14 cellular contexts compared by ENCODE assay signal in genomic region chr5:147565524-147565923, GRCh38. TPM values are rescaled to one million over a fixed set of nuclear protein-coding genes. Genes with fewer than 3 reads are reported as not detected.
A peak's percentile ranks its signal among the peaks of the same experiment; 100 is the strongest.
DNase-seq lines count a peak whose midpoint lies in the region; ATAC-seq and TF ChIP-seq lines count a peak whose summit lies in the region.
"Had no signal": no experiment of that assay in that cellular context is flagged by ENCODE, and none has a peak within 500 bp of the region (broad histone marks: within the 10 kb centered on the region; RNA-seq: fewer than 3 reads in every experiment).

No MANE protein-coding gene starts in this region.

- H3K9me3 ChIP-seq in MG63 (no peaks in the 10 kb centered on the region), left lung (no peaks in the 10 kb centered on the region)

- H3K36me3 ChIP-seq in MG63: no peaks in the 10 kb centered on the region
- no peaks in the 10 kb centered on the region for H3K36me3 ChIP-seq in brain microvascular endothelial cell (replicated peaks)
- H3K36me3 ChIP-seq in left lung: no peaks in the 10 kb centered on the region

- in situ Hi-C loops in brain microvascular endothelial cell (cut with HindIII; ENCODE audit: low pct_ligation_motif_present, low sequenced_read_pairs): loop anchor here (25.0 kb wide), 1 partner anchor 103 kb away; no protein-coding TSS in a partner anchor

- intact Hi-C loops in left lung (cut with DNase I): no loop called here
- intact Hi-C loops in Right ventricle myocardium superior (cut with DNase I): no loop called here
- intact Hi-C loops in cardiac septum (cut with DNase I): no loop called here
- intact Hi-C loops in dorsolateral prefrontal cortex (cut with DNase I): loop anchor here in 1 of 2 donors (10.0 kb wide), 1 partner anchor 341 kb away; no protein-coding TSS in a partner anchor

- DNase-seq in DMS53 treated with DMSO at 0.1 percent for 48 hours (lab: John Stamatoyannopoulos, UW; ENCODE audit: unreplicated experiment): peak; percentile 76
- DNase-seq in MG63: peak; percentile 43
- peak; percentile 65 for DNase-seq in brain microvascular endothelial cell
- no peak for DNase-seq in left lung
- DNase-seq in Right ventricle myocardium superior: no peak
- no peak for DNase-seq in cardiac septum (ENCODE audit: low spot score)
- no peak for DNase-seq in DMS79 treated with DMSO at 0.1 percent for 48 hours (lab: John Stamatoyannopoulos, UW)
- no peak for DNase-seq in dorsolateral prefrontal cortex
- DNase-seq: activated naive CD4-positive, alpha-beta T cell treated with anti-CD3 and anti-CD28 coated beads, Interleukin-2, amount 50 U/mL, for 16 hours; NCI-H1436 treated with DMSO at 0.1 percent for 48 hours; stimulated activated CD4-positive, alpha-beta T cell treated with anti-CD3 and anti-CD28 coated beads, Interleukin-1b, Interleukin-23, amount 100 ng/mL, for 48 hours; stimulated activated naive B cell treated with anti-CD40 and anti-IgM and Interleukin-4, amounts not matched to agents 10 μg/mL and 1 μg/mL and 100 μg/mL, for 72 hours; T-helper 9 cell had no signal

- H3K4me3 ChIP-seq in MG63 (no peak overlapping the region), brain microvascular endothelial cell (ENCODE audit: low read depth, low read length) (no peak overlapping the region), left lung (no peak overlapping the region), dorsolateral prefrontal cortex (no peak overlapping the region)

- H3K27ac ChIP-seq in brain microvascular endothelial cell: no peak overlapping the region
- H3K27ac ChIP-seq in left lung: no peak overlapping the region
- H3K27ac ChIP-seq in dorsolateral prefrontal cortex: no peak overlapping the region
- H3K27ac ChIP-seq: parathyroid adenoma had no signal

- TF ChIP-seq CTCF in brain microvascular endothelial cell (IDR thresholded peaks at IDR 0.05; ENCODE audit: low read depth, low read length, missing control alignments) (no peak), left lung (IDR thresholded peaks at IDR 0.05) (no peak), dorsolateral prefrontal cortex (IDR thresholded peaks at IDR 0.05 in 54 of 56, conservative IDR thresholded peaks at IDR 0.05 in 2 of 56; ENCODE audit: low read depth in 1 of 56, partially characterized antibody in 56 of 56) (no peak)

- no peaks in the 10 kb centered on the region for H3K27me3 ChIP-seq in MG63
- H3K27me3 ChIP-seq in brain microvascular endothelial cell (replicated peaks): no peaks in the 10 kb centered on the region
- H3K27me3 ChIP-seq in left lung: no peaks in the 10 kb centered on the region
- no peaks in the 10 kb centered on the region for H3K27me3 ChIP-seq in dorsolateral prefrontal cortex

- ATAC-seq in left lung: peak; percentile 62
- ATAC-seq in Right ventricle myocardium superior (ENCODE audit: poor library complexity): no peak
- ATAC-seq: stimulated activated naive B cell treated with anti-CD40 and anti-IgM and Interleukin-4, amounts not matched to agents 10 μg/mL and 1 μg/mL and 100 μg/mL, for 72 hours had no signal

- no peaks in the 10 kb centered on the region for H3K4me1 ChIP-seq in left lung
- H3K4me1 ChIP-seq: parathyroid adenoma had no signal

RNA-seq across cellular contexts. Expression of gene DPYSL3, which starts 55.7 kb away (rescaled TPM):
- 84.1 and 90.7 TPM in 2 replicates for total RNA-seq in MG63 (2014; rRNA removed; shearing (Covaris generic); ENCODE audit: low replicate concordance)
- total RNA-seq in left lung (10 to 100 TPM; 64.3 to 77.5 TPM), Right ventricle myocardium superior (20.5 TPM), cardiac septum (51.1 TPM), dorsolateral prefrontal cortex (100 to 1,000 TPM in 3 of 120 experiments, 10 to 100 TPM in 117; 43.5 to 116 (median 73.3) TPM)

Comparison
In these comparisons a context has a peak if more than half of its experiments do, and no peak if none do; other contexts are left out.
1. DNase-seq: peak in DMS53 treated with DMSO at 0.1 percent for 48 hours (single experiment), MG63 (single experiment) and brain microvascular endothelial cell (single experiment); none in left lung (0 of 2), Right ventricle myocardium superior (single experiment), cardiac septum (single experiment), DMS79 treated with DMSO at 0.1 percent for 48 hours (single experiment) and dorsolateral prefrontal cortex (0 of 10).